18 cellular contexts compared by ENCODE assay signal in genomic region chr12:93279849-93280412, GRCh38.
A peak's percentile ranks its signal among the peaks of the same experiment; 100 is the strongest.
DNase-seq lines count a peak whose midpoint lies in the region; ATAC-seq, FAIRE-seq and TF ChIP-seq lines count a peak whose summit lies in the region.
"Had no signal": no experiment of that assay in that cellular context is flagged by ENCODE, and none has a peak within 500 bp of the region (broad histone marks: within the 10 kb centered on the region; RNA-seq: fewer than 3 reads in every experiment).

No MANE protein-coding gene starts in this region.

- no peaks in the 10 kb centered on the region for H3K9me2 ChIP-seq in OCI-LY7 (ENCODE audit: insufficient read depth, low read length)

- no peaks in the 10 kb centered on the region for H3K4me1 ChIP-seq in OCI-LY7 (ENCODE audit: insufficient read depth, low read length, poor library complexity, severe bottlenecking)
- H3K4me1 ChIP-seq: lower lobe of right lung, parathyroid adenoma had no signal

- CTCF ChIA-PET in OCI-LY7 (lab: Charles Lee; ENCODE audit: unreplicated experiment), result no interaction called here

- H3K4me3 ChIP-seq in OCI-LY7 (ENCODE audit: low read depth, low read length, poor library complexity, severe bottlenecking), result no peak overlapping the region
- H3K4me3 ChIP-seq: lower lobe of right lung, skin epidermis had no signal

- no peak overlapping the region for H3K27ac ChIP-seq in OCI-LY7 (ENCODE audit: low read depth, low read length, poor library complexity, severe bottlenecking)
- H3K27ac ChIP-seq: lower lobe of right lung, parathyroid adenoma, skin epidermis had no signal

- peak; percentile 46 for DNase-seq in DMS153 treated with DMSO at 0.1 percent for 48 hours (lab: John Stamatoyannopoulos, UW; ENCODE audit: unreplicated experiment)
- DNase-seq in HTR-8/SVneo (ENCODE audit: insufficient read length, low spot score), result peak; percentile 14
- peak; percentile 60 for DNase-seq in SK-N-DZ (ENCODE audit: low spot score)
- peak; percentile 85 for DNase-seq in islet precursor cell
- DNase-seq in posterior cingulate gyrus, result no peak
- no peak for DNase-seq in OCI-LY7 (ENCODE audit: low spot score)
- DNase-seq: activated CD4-positive, alpha-beta T cell treated with anti-CD3 and anti-CD28 coated beads, Interleukin-2, amount 10 ng/mL, durations not matched to agents 24 days and 14 days; caudate nucleus; effector CD4-positive, alpha-beta T cell; HFFc6; lower lobe of right lung; stimulated activated CD4-positive, alpha-beta T cell treated with anti-CD3 and anti-CD28 coated beads, Interleukin-4, amount 100 ng/mL, for 4 hours; substantia nigra had no signal

- ATAC-seq in HG03095 (IDR thresholded peaks at IDR 0.05; ENCODE audit: unreplicated experiment), result no peak
- ATAC-seq: lower lobe of right lung had no signal

- intact Hi-C loops in posterior cingulate gyrus (cut with DNase I) (no loop called here), OCI-LY7 (cut with micrococcal nuclease; ENCODE audit: unreplicated experiment) (no loop called here)

- H3K4me2 ChIP-seq in OCI-LY7 (ENCODE audit: low read length), result no peak overlapping the region

- no peak overlapping the region for H2AFZ ChIP-seq in OCI-LY7 (ENCODE audit: low read length)

- TF ChIP-seq CTCF in OCI-LY7 (conservative IDR thresholded peaks at IDR 0.05; ENCODE audit: low read length), result no peak

- H3K9me3 ChIP-seq in OCI-LY7 (ENCODE audit: low read length), result no peaks in the 10 kb centered on the region
- H3K9me3 ChIP-seq: lower lobe of right lung had no signal

- BruUV-seq in OCI-LY7 (replicated peaks; lab: Mats Ljungman, UMichigan), result no TSS peak

- no peaks in the 10 kb centered on the region for H3K36me3 ChIP-seq in OCI-LY7 (ENCODE audit: insufficient read depth, low read length)
- H3K36me3 ChIP-seq: lower lobe of right lung had no signal

- no peak for FAIRE-seq in HTR-8/SVneo (lab: Jason Lieb, UNC)
- FAIRE-seq: GM12891, RCC 7860 had no signal

- POLR2A ChIA-PET in OCI-LY7 (lab: Charles Lee), result no interaction called here

- H4K20me1 ChIP-seq in OCI-LY7 (ENCODE audit: insufficient read depth, low read length), result no peaks in the 10 kb centered on the region

- H3K79me2 ChIP-seq in OCI-LY7 (ENCODE audit: insufficient read depth, low read depth, low read length), result no peaks in the 10 kb centered on the region
- H3K79me2 ChIP-seq: parathyroid adenoma had no signal

Comparison
In these comparisons a context has a peak if more than half of its experiments do, and no peak if none do; other contexts are left out.
1. DNase-seq: peak in DMS153 treated with DMSO at 0.1 percent for 48 hours (single experiment), HTR-8/SVneo (single experiment), SK-N-DZ (single experiment) and islet precursor cell (single experiment); none in posterior cingulate gyrus (0 of 10) and OCI-LY7 (single experiment).